In genomic region chr2:70947556-70948184, GRCh38 we compare ENCODE assay signal across 9 cellular contexts. TPM values are rescaled to one million over a fixed set of nuclear protein-coding genes. Genes with fewer than 3 reads are reported as not detected.
DNase-seq lines count a peak whose midpoint lies in the region; ATAC-seq and TF ChIP-seq lines count a peak whose summit lies in the region.
"Had no signal": no experiment of that assay in that cellular context is flagged by ENCODE, and none has a peak within 500 bp of the region (broad histone marks: within the 10 kb centered on the region; RNA-seq: fewer than 3 reads in every experiment).

No MANE protein-coding gene starts in this region.

- peak overlapping the region; percentile 70 to 81 (median 76) for H3K4me3 Mint-ChIP-seq in T-cell
- peak overlapping the region; percentile 77 for H3K4me3 Mint-ChIP-seq in stimulated activated memory B cell treated with anti-CD40 and anti-IgM and Interleukin-4, amounts not matched to agents 10 μg/mL and 1 μg/mL and 100 μg/mL, for 72 hours

- H3K27ac Mint-ChIP-seq in T-cell, result no peak overlapping the region
- peak overlapping the region; percentile 18 for H3K27ac Mint-ChIP-seq in stimulated activated memory B cell treated with anti-CD40 and anti-IgM and Interleukin-4, amounts not matched to agents 10 μg/mL and 1 μg/mL and 100 μg/mL, for 72 hours

- DNase-seq in T-cell (peak in 1 of 34 experiments; percentile 9), fibroblast of lung (ENCODE audit: low read depth in 2 of 2) (peak; percentile 47 to 68), NCI-H146 treated with DMSO at 0.1 percent for 48 hours (lab: John Stamatoyannopoulos, UW; ENCODE audit: unreplicated experiment) (no peak), SKM-1 (lab: John Stamatoyannopoulos, UW; ENCODE audit: unreplicated experiment) (no peak)

- H3K4me2 ChIP-seq in fibroblast of lung (ENCODE audit: extremely low read depth, insufficient read depth, low read length), result peak overlapping the region; percentile 90

- ATAC-seq in T-cell (replicated peaks in 1 of 4), result peak in 1 of 4 experiments; percentile 2
- no peak for ATAC-seq in stimulated activated memory B cell treated with anti-CD40 and anti-IgM and Interleukin-4, amounts not matched to agents 10 μg/mL and 1 μg/mL and 100 μg/mL, for 72 hours
- no peak for ATAC-seq in HG02852 (IDR thresholded peaks at IDR 0.05; ENCODE audit: unreplicated experiment)

- H3K79me2 ChIP-seq in fibroblast of lung (ENCODE audit: control insufficient read depth, insufficient read depth, low read length), result no peaks in the 10 kb centered on the region

- H4K20me1 ChIP-seq in fibroblast of lung (ENCODE audit: control insufficient read depth, extremely low read depth, insufficient read depth, low read length), result no peaks in the 10 kb centered on the region

- no peak for TF ChIP-seq CTCF in HEK293 (tag by site-specific recombination; IDR thresholded peaks at IDR 0.05)
- TF ChIP-seq CTCF in fibroblast of lung (conservative IDR thresholded peaks at IDR 0.05 in 1 of 2, IDR thresholded peaks at IDR 0.05 in 1 of 2; ENCODE audit: low read depth in 1 of 2, low read length in 2 of 2), result no peak

- no peaks in the 10 kb centered on the region for H3K27me3 ChIP-seq in fibroblast of lung (ENCODE audit: control insufficient read depth, insufficient read depth, low read length)

- H2AFZ ChIP-seq in fibroblast of lung (ENCODE audit: low read length), result peak overlapping the region; percentile 19

- no peaks in the 10 kb centered on the region for H3K36me3 Mint-ChIP-seq in T-cell
- H3K36me3 Mint-ChIP-seq in stimulated activated memory B cell treated with anti-CD40 and anti-IgM and Interleukin-4, amounts not matched to agents 10 μg/mL and 1 μg/mL and 100 μg/mL, for 72 hours, result no peaks in the 10 kb centered on the region

- H3K9me3 Mint-ChIP-seq in T-cell, result no peaks in the 10 kb centered on the region
- no peaks in the 10 kb centered on the region for H3K9me3 Mint-ChIP-seq in stimulated activated memory B cell treated with anti-CD40 and anti-IgM and Interleukin-4, amounts not matched to agents 10 μg/mL and 1 μg/mL and 100 μg/mL, for 72 hours
- H3K9me3 Mint-ChIP-seq: neural crest cell had no signal

- no peak overlapping the region for H3K9ac ChIP-seq in fibroblast of lung (ENCODE audit: insufficient read depth, low read length)

- peaks cover 19 to 30% of the 10 kb centered on the region in 2 donors for H3K27me3 Mint-ChIP-seq in T-cell
- peaks cover 33% of the 10 kb centered on the region for H3K27me3 Mint-ChIP-seq in stimulated activated memory B cell treated with anti-CD40 and anti-IgM and Interleukin-4, amounts not matched to agents 10 μg/mL and 1 μg/mL and 100 μg/mL, for 72 hours

- POLR2A ChIA-PET in HEK293 (lab: Yijun Ruan, JAX) (interaction anchor here (1.0 kb wide), 1 partner anchor 179 kb away, joined by 4 read pairs; the partner anchor contains the start of gene ADD2), T-cell (lab: Charles Lee) (no interaction called here)

- H3K36me3 ChIP-seq in HEK293 (ENCODE audit: control insufficient read depth in 2 of 2, insufficient read depth in 1 of 2, low read length in 2 of 2) (no peaks in the 10 kb centered on the region), fibroblast of lung (ENCODE audit: control insufficient read depth, insufficient read depth, low read length) (no peaks in the 10 kb centered on the region)
- H3K36me3 ChIP-seq: adrenal gland had no signal

- H3K4me1 ChIP-seq in HEK293 (ENCODE audit: control insufficient read depth, insufficient read depth, low read length), result peaks cover 2% of the 10 kb centered on the region; the same call in 1 of the 2 replicates
- peaks cover 8% of the 10 kb centered on the region for H3K4me1 ChIP-seq in fibroblast of lung (ENCODE audit: control insufficient read depth, extremely low read depth, insufficient read depth, low read length)

- CTCF ChIA-PET in HEK293 (lab: Yijun Ruan, JAX), result interaction anchor here (0.6 to 3.9 kb wide), 38 partner anchors 12 to 643 kb away, joined by 3 to 180 read pairs (median 5); partner anchors contain the start of genes ANKRD53, ATP6V1B1 and FIGLA
- CTCF ChIA-PET in T-cell (lab: Charles Lee), result interaction anchor here (0.6 to 2.0 kb wide), 20 partner anchors 11 to 644 kb away, joined by 3 to 8 read pairs (median 4); partner anchors contain the start of gene FIGLA (in 1 of the 2)

- peaks cover 11 to 16% (median 15%) of the 10 kb centered on the region in 3 donors for H3K4me1 Mint-ChIP-seq in T-cell
- peaks cover 25% of the 10 kb centered on the region for H3K4me1 Mint-ChIP-seq in stimulated activated memory B cell treated with anti-CD40 and anti-IgM and Interleukin-4, amounts not matched to agents 10 μg/mL and 1 μg/mL and 100 μg/mL, for 72 hours

- H3K4me3 ChIP-seq in HEK293 (ENCODE audit: low read depth, low read length), result no peak overlapping the region
- no peak overlapping the region for H3K4me3 ChIP-seq in fibroblast of lung (replicated peaks in 1 of 4; ENCODE audit: control extremely low read depth in 1 of 4, insufficient read depth in 1 of 4, low read depth in 3 of 4, low read length in 4 of 4)

- no peaks in the 10 kb centered on the region for H3K9me3 ChIP-seq in HEK293 (ENCODE audit: control insufficient read depth, insufficient read depth, low read depth, low read length)
- no peaks in the 10 kb centered on the region for H3K9me3 ChIP-seq in fibroblast of lung (ENCODE audit: control insufficient read depth, insufficient read depth, low read depth, low read length)
- H3K9me3 ChIP-seq: adrenal gland had no signal

- no peak overlapping the region for H3K27ac ChIP-seq in HEK293 (ENCODE audit: extremely low read depth, low read depth, low read length)
- no peak overlapping the region for H3K27ac ChIP-seq in fibroblast of lung (ENCODE audit: insufficient read depth, low read length)
- H3K27ac ChIP-seq: adrenal gland had no signal

TF ChIP-seq in HEK293, 187 proteins besides CTCF, POLR2A, EP300 and RAD21:
- TF ChIP-seq PRDM1 (tag by site-specific recombination; IDR thresholded peaks at IDR 0.05), result 0 out of 2 replicates have a peak, but pooled peaks have one; percentile 24
- TF ChIP-seq ZNF280D (tag by site-specific recombination; IDR thresholded peaks at IDR 0.05), result no peak
- TF ChIP-seq, protein P1, sequence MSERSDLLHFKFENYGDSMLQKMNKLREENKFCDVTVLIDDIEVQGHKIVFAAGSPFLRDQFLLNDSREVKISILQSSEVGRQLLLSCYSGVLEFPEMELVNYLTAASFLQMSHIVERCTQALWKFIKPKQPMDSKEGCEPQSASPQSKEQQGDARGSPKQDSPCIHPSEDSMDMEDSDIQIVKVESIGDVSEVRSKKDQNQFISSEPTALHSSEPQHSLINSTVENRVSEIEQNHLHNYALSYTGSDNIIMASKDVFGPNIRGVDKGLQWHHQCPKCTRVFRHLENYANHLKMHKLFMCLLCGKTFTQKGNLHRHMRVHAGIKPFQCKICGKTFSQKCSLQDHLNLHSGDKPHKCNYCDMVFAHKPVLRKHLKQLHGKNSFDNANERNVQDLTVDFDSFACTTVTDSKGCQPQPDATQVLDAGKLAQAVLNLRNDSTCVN (tag by site-specific recombination; optimal IDR thresholded peaks at IDR 0.05), result peak; percentile 8
- peak; percentile 31; the same call in 1 of the 2 replicates for TF ChIP-seq ZNF76 (tag by site-specific recombination; IDR thresholded peaks at IDR 0.05; ENCODE audit: borderline replicate concordance, low read depth)
- TF ChIP-seq ZBTB20 (tag by site-specific recombination; IDR thresholded peaks at IDR 0.05), result 0 out of 2 replicates have a peak, but pooled peaks have one; percentile 9

RNA-seq across cellular contexts. Expression of gene ATP6V1B1, which starts 12.0 kb away (rescaled TPM):
- not detected for total RNA-seq in T-cell
- 0.77 and 2.1 TPM in 2 replicates for total RNA-seq in fibroblast of lung
- polyA plus RNA-seq in fibroblast of lung, result 0.85 and 1.0 TPM in 2 replicates
- polyA plus RNA-seq in fibroblast of lung (2012), result 0.44 and 0.55 TPM in 2 replicates
- polyA minus RNA-seq in fibroblast of lung (ENCODE audit: low replicate concordance), result 4.4 TPM in 1 of 2 replicates, not detected in the other

RNA-seq across cellular contexts. Expression of gene ANKRD53, which starts 30.8 kb away (rescaled TPM):
- under 1 TPM in 4 of 5 donors, not detected in 1; 0.20 to 0.88 (median 0.45) TPM for total RNA-seq in T-cell
- 0.26 and 1.3 TPM in 2 replicates for total RNA-seq in fibroblast of lung
- 0.58 and 2.0 TPM in 2 replicates for polyA plus RNA-seq in fibroblast of lung
- 1.4 and 3.0 TPM in 2 replicates for polyA plus RNA-seq in fibroblast of lung (2012)
- 0.55 and 10.7 TPM in 2 replicates for polyA minus RNA-seq in fibroblast of lung (ENCODE audit: low replicate concordance)

RNA-seq across cellular contexts. Expression of gene TEX261, which starts 47.0 kb away (rescaled TPM):
- total RNA-seq in T-cell (10 to 100 TPM; 35.9 to 60.3 (median 48.1) TPM), fibroblast of lung (20.5 and 33.0 TPM in 2 replicates)
- 72.6 and 96.1 TPM in 2 replicates for polyA plus RNA-seq in fibroblast of lung
- polyA plus RNA-seq in fibroblast of lung (2012), result 54.4 and 69.7 TPM in 2 replicates
- 216 TPM in 2 replicates for polyA minus RNA-seq in fibroblast of lung (ENCODE audit: low replicate concordance)

RNA-seq across cellular contexts. Expression of gene VAX2, which starts 47.3 kb away (rescaled TPM):
- total RNA-seq in T-cell, result not detected
- total RNA-seq in fibroblast of lung, result 1.8 and 2.0 TPM in 2 replicates
- polyA plus RNA-seq in fibroblast of lung, result 0.85 and 0.94 TPM in 2 replicates
- 2.1 and 2.8 TPM in 2 replicates for polyA plus RNA-seq in fibroblast of lung (2012)
- polyA minus RNA-seq in fibroblast of lung (ENCODE audit: low replicate concordance), result 0.48 and 0.75 TPM in 2 replicates

Comparison
In these comparisons a context has a peak if more than half of its experiments do, and no peak if none do; other contexts are left out.
1. DNase-seq: peak in fibroblast of lung (2 of 2); none in NCI-H146 treated with DMSO at 0.1 percent for 48 hours (single experiment) and SKM-1 (single experiment).